Comparison of ENCODE assay signal across 8 cellular contexts in genomic region chr6:131909408-131910218, GRCh38. TPM values are rescaled to one million over a fixed set of nuclear protein-coding genes. Genes with fewer than 3 reads are reported as not detected.
DNase-seq lines count a peak whose midpoint lies in the region; ATAC-seq and TF ChIP-seq lines count a peak whose summit lies in the region.

No MANE protein-coding gene starts in this region.

- H3K4me3 ChIP-seq in fibroblast of the aortic adventitia (ENCODE audit: low read depth, low read length): no peak overlapping the region
- H3K4me3 ChIP-seq in osteoblast (ENCODE audit: insufficient read depth, low read length): no peak overlapping the region
- no peak overlapping the region for H3K4me3 ChIP-seq in upper lobe of left lung

- no peak overlapping the region for H2AFZ ChIP-seq in osteoblast (ENCODE audit: low read length)

- DNase-seq in ELF-1 (ENCODE audit: low read depth, low spot score) (peak; percentile 51), HuH-7 (ENCODE audit: low spot score) (peak; percentile 52), RKO (ENCODE audit: low spot score) (peak; percentile 64), fibroblast of the aortic adventitia (ENCODE audit: low read depth) (peak; percentile 79), osteoblast (ENCODE audit: insufficient read length, low spot score, missing footprints) (no peak), upper lobe of left lung (peak in 1 of 2 donors; percentile 36)
- DNase-seq in activated T-cell treated with anti-CD3 and anti-CD28 coated beads, Interleukin-2, amount 50 U/mL, for 72 hours: peak; percentile 78 to 81

- H3K27ac Mint-ChIP-seq in activated T-cell treated with anti-CD3 and anti-CD28 coated beads, Interleukin-2, amount 50 U/mL, for 72 hours: no peak overlapping the region

- ATAC-seq in GM21529 (IDR thresholded peaks at IDR 0.05; ENCODE audit: unreplicated experiment): peak; percentile 100
- ATAC-seq in activated T-cell treated with anti-CD3 and anti-CD28 coated beads, Interleukin-2, amount 50 U/mL, for 72 hours (replicated peaks in 1 of 2): peak; percentile 87 to 91
- peak in 1 of 2 donors; percentile 88 for ATAC-seq in upper lobe of left lung (ENCODE audit: low FRiP score in 2 of 2)

- H3K4me1 Mint-ChIP-seq in activated T-cell treated with anti-CD3 and anti-CD28 coated beads, Interleukin-2, amount 50 U/mL, for 72 hours (ENCODE audit: low read depth): peaks cover 7% of the 10 kb centered on the region

- H3K27ac ChIP-seq in osteoblast (ENCODE audit: low read depth, low read length) (no peak overlapping the region), upper lobe of left lung (no peak overlapping the region)

- H3K9me3 Mint-ChIP-seq in activated T-cell treated with anti-CD3 and anti-CD28 coated beads, Interleukin-2, amount 50 U/mL, for 72 hours: no peaks in the 10 kb centered on the region

- H3K27me3 ChIP-seq in osteoblast (ENCODE audit: insufficient read depth, low read length) (peaks cover 2% of the 10 kb centered on the region), upper lobe of left lung (no peaks in the 10 kb centered on the region)

- no peaks in the 10 kb centered on the region for H4K20me1 ChIP-seq in osteoblast (ENCODE audit: insufficient read depth, low read length)

- 44 to 52% methylated on average over 4 of the region's 4 CpGs for WGBS in upper lobe of left lung, 2 donors

- H3K4me3 Mint-ChIP-seq in activated T-cell treated with anti-CD3 and anti-CD28 coated beads, Interleukin-2, amount 50 U/mL, for 72 hours: no peak overlapping the region

- H3K9me3 ChIP-seq in osteoblast (ENCODE audit: low read depth, low read length) (no peaks in the 10 kb centered on the region), upper lobe of left lung (no peaks in the 10 kb centered on the region)

- no peak for TF ChIP-seq EP300 in upper lobe of left lung (IDR thresholded peaks at IDR 0.05)

- H3K4me2 ChIP-seq in osteoblast (ENCODE audit: insufficient read depth, low read length): no peak overlapping the region

- no peaks in the 10 kb centered on the region for H3K79me2 ChIP-seq in osteoblast (ENCODE audit: insufficient read depth, low read length)

- TF ChIP-seq CTCF in fibroblast of the aortic adventitia (IDR thresholded peaks at IDR 0.05; ENCODE audit: insufficient read depth, low read length) (peak; percentile 92), osteoblast (IDR thresholded peaks at IDR 0.05; ENCODE audit: extremely low read depth, low read depth, low read length) (peak; percentile 85), upper lobe of left lung (IDR thresholded peaks at IDR 0.05) (peak; percentile 59 to 84 (median 77))

- no peaks in the 10 kb centered on the region for H3K36me3 Mint-ChIP-seq in activated T-cell treated with anti-CD3 and anti-CD28 coated beads, Interleukin-2, amount 50 U/mL, for 72 hours (ENCODE audit: insufficient read depth in 2 of 2)

- peaks cover 39% of the 10 kb centered on the region for H3K27me3 Mint-ChIP-seq in activated T-cell treated with anti-CD3 and anti-CD28 coated beads, Interleukin-2, amount 50 U/mL, for 72 hours (ENCODE audit: low read depth)

- no peaks in the 10 kb centered on the region for H3K36me3 ChIP-seq in osteoblast (ENCODE audit: insufficient read depth, low read length)
- no peaks in the 10 kb centered on the region for H3K36me3 ChIP-seq in upper lobe of left lung

- H3K4me1 ChIP-seq in osteoblast (ENCODE audit: insufficient read depth, low read length) (peaks cover 5% of the 10 kb centered on the region), upper lobe of left lung (no peaks in the 10 kb centered on the region)

- TF ChIP-seq POLR2A in upper lobe of left lung (IDR thresholded peaks at IDR 0.05): no peak

RNA-seq across cellular contexts. Expression of gene CCN2, which starts 41.6 kb away (rescaled TPM):
- not detected for total RNA-seq in activated T-cell treated with anti-CD3 and anti-CD28 coated beads, Interleukin-2, amount 50 U/mL, for 72 hours
- total RNA-seq in fibroblast of the aortic adventitia (ENCODE audit: low replicate concordance) (15.9 and 118 TPM in 2 replicates), osteoblast (221 and 272 TPM in 2 replicates), upper lobe of left lung (100 to 1,000 TPM in 5 of 6 donors, 10 to 100 TPM in 1; 96.4 to 320 (median 210) TPM)

Comparison
In these comparisons a context has a peak if more than half of its experiments do, and no peak if none do; other contexts are left out.
1. RNA of gene CCN2, which starts 41.6 kb away (total RNA-seq): 96.4 to 320 TPM in upper lobe of left lung, 221 to 272 TPM in osteoblast and 15.9 to 118 TPM in fibroblast of the aortic adventitia; not detected in activated T-cell treated with anti-CD3 and anti-CD28 coated beads, Interleukin-2, amount 50 U/mL, for 72 hours; every median in the first group is over 10 times any median in the second.
2. Peak in every context shown above with its lines, with median percentiles within 50 percentile points of each other: CTCF ChIP-seq.